Comparison of ENCODE assay signal across 24 cellular contexts in genomic region chr4:65223601-65224000, GRCh38.
"Had no signal": no experiment of that assay in that cellular context is flagged by ENCODE, and none has a peak within 500 bp of the region (broad histone marks: within the 10 kb centered on the region; RNA-seq: fewer than 3 reads in every experiment).

No MANE protein-coding gene starts in this region.

- H3K9me3 ChIP-seq: colonic mucosa, gastrocnemius medialis, heart right ventricle, left lung, lower lobe of right lung, mucosa of descending colon had no signal

- H3K27me3 ChIP-seq: colonic mucosa, gastrocnemius medialis, heart right ventricle, left lung had no signal

- H3K4me1 ChIP-seq: colonic mucosa, gastrocnemius medialis, left lung, lower lobe of right lung had no signal

- DNase-seq: colonic mucosa; cortex of kidney; effector CD8-positive, alpha-beta T cell; effector memory CD8-positive, alpha-beta T cell; endodermal cell; erythroblast; foreskin melanocyte; gastrocnemius medialis; glutamatergic neuron; head of caudate nucleus; heart right ventricle; hippocampal formation; left cardiac atrium; left ventricle myocardium superior; mesenchymal stem cell; naive B cell; naive thymus-derived CD8-positive, alpha-beta T cell had no signal

- H3K27ac ChIP-seq: colonic mucosa, epithelial cell of prostate, gastrocnemius medialis, heart right ventricle, left lung, lower lobe of right lung had no signal

- FAIRE-seq: endometrium, islet of Langerhans, keratinocyte had no signal

- H3K36me3 ChIP-seq: colonic mucosa, gastrocnemius medialis, heart right ventricle, left lung, lower lobe of right lung had no signal

- H3K4me3 ChIP-seq: colonic mucosa, gastrocnemius medialis, heart right ventricle, left lung, lower lobe of right lung, mucosa of descending colon had no signal
